ENCODE assay signal across 9 cellular contexts in the genomic region with DNA sequence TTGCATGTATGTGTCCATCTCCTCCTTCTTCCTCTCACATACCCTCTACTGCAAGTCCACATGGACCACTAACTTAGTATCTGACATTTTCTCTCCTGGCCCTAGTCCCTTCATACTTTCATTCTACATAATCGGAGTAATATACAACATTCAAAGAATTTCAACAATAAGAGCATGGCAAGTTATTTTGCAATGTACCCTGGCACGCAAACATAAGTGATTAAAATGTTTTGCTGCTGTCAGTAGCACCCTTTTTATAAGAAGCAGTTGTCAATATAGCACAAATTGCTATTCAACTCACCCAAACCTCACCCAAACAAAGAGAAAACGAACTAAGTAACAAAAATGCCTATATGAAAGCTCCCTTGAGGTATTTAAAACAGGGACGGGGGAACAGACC. TPM values are rescaled to one million over a fixed set of nuclear protein-coding genes. Genes with fewer than 3 reads are reported as not detected.
A peak's percentile ranks its signal among the peaks of the same experiment; 100 is the strongest.
DNase-seq lines count a peak whose midpoint lies in the region; ATAC-seq, FAIRE-seq and TF ChIP-seq lines count a peak whose summit lies in the region.
"Had no signal": no experiment of that assay in that cellular context is flagged by ENCODE, and none has a peak within 500 bp of the region (broad histone marks: within the 10 kb centered on the region; RNA-seq: fewer than 3 reads in every experiment).

No MANE protein-coding gene starts in this region.

- H4K20me1 ChIP-seq in Karpas-422 (ENCODE audit: insufficient read depth, low read depth, low read length): peaks cover 18% of the 10 kb centered on the region

- H3K4me3 ChIP-seq in AG04450 (ENCODE audit: low read depth, low read length) (peak overlapping the region; percentile 77), Karpas-422 (ENCODE audit: low read length) (peak overlapping the region; percentile 83), colonic mucosa (peak overlapping the region; percentile 72), muscle layer of colon (ENCODE audit: low read depth in 1 of 2, low read length in 2 of 2) (peak overlapping the region; percentile 66)

- H2AFZ ChIP-seq in Karpas-422 (ENCODE audit: low read length): no peak overlapping the region

- peaks cover 61% of the 10 kb centered on the region for H3K79me2 ChIP-seq in Karpas-422 (ENCODE audit: low read length)

- H3K36me3 ChIP-seq in Karpas-422 (ENCODE audit: insufficient read depth, low read length): peaks cover 14% of the 10 kb centered on the region
- H3K36me3 ChIP-seq in colonic mucosa: no peaks in the 10 kb centered on the region
- no peaks in the 10 kb centered on the region for H3K36me3 ChIP-seq in muscle layer of colon (ENCODE audit: insufficient read depth, low read length)

- H3K27me3 ChIP-seq in AG04450 (ENCODE audit: control insufficient read depth, insufficient read depth, low read length) (no peaks in the 10 kb centered on the region), Karpas-422 (ENCODE audit: low read length) (no peaks in the 10 kb centered on the region), colonic mucosa (no peaks in the 10 kb centered on the region), muscle layer of colon (ENCODE audit: control insufficient read depth in 1 of 2, insufficient read depth in 2 of 2, low read length in 2 of 2) (no peaks in the 10 kb centered on the region)

- CTCF ChIA-PET in AG04450 (lab: Charles Lee): interaction anchor here (1.7 to 5.3 kb wide), 2 partner anchors 14 to 194 kb away, joined by 5 to 41 read pairs; no protein-coding TSS in a partner anchor

- TF ChIP-seq CTCF in AG04450 (IDR thresholded peaks at IDR 0.05; ENCODE audit: low read depth, low read length) (no peak), colonic mucosa (IDR thresholded peaks at IDR 0.05) (no peak), D721Med (IDR thresholded peaks at IDR 0.05; ENCODE audit: insufficient read depth, missing control alignments) (no peak)

- H3K9me2 ChIP-seq in Karpas-422 (replicated peaks; ENCODE audit: insufficient read depth, low read length): no peaks in the 10 kb centered on the region

- DNase-seq in AG04450 (ENCODE audit: low read depth, low spot score): no peak
- peak; percentile 42 for DNase-seq in Karpas-422
- DNase-seq in colonic mucosa: no peak
- DNase-seq in MV-4-11 (lab: John Stamatoyannopoulos, UW): no peak
- no peak for DNase-seq in D721Med (ENCODE audit: insufficient read length, low spot score)
- no peak for DNase-seq in GM19239 (ENCODE audit: insufficient read length, low spot score)

- H3K9me3 ChIP-seq in AG04450 (ENCODE audit: control insufficient read depth, insufficient read depth, low read length) (no peaks in the 10 kb centered on the region), Karpas-422 (ENCODE audit: low read length) (no peaks in the 10 kb centered on the region), colonic mucosa (no peaks in the 10 kb centered on the region), muscle layer of colon (ENCODE audit: low read length) (no peaks in the 10 kb centered on the region)

- H3K4me2 ChIP-seq in Karpas-422 (ENCODE audit: low read depth, low read length, poor library complexity, severe bottlenecking): peak overlapping the region; percentile 83

- intact Hi-C loops in colonic mucosa (cut with DNase I): loop anchor here (5.0 kb wide), 1 partner anchor 119 kb away; a partner anchor contains a TSS

- H3K9ac ChIP-seq in Karpas-422 (ENCODE audit: low read length): peak overlapping the region; percentile 89
- peak overlapping the region; percentile 86 to 98 for H3K9ac ChIP-seq in colonic mucosa (ENCODE audit: low read depth in 2 of 2, low read length in 2 of 2)
- H3K9ac ChIP-seq in muscle layer of colon (ENCODE audit: low read length): peak overlapping the region; percentile 65

- peaks cover 50% of the 10 kb centered on the region for H3K4me1 ChIP-seq in Karpas-422 (ENCODE audit: low read length)
- H3K4me1 ChIP-seq in colonic mucosa: no peaks in the 10 kb centered on the region
- peaks cover 40% of the 10 kb centered on the region for H3K4me1 ChIP-seq in muscle layer of colon (ENCODE audit: insufficient read depth, low read length)

- FAIRE-seq in D721Med (lab: Jason Lieb, UNC): no peak
- FAIRE-seq in GM19239 (lab: Jason Lieb, UNC): no peak
- FAIRE-seq: TTC549 had no signal

- H3K27ac ChIP-seq in AG04450 (ENCODE audit: low read depth, low read length) (no peak overlapping the region), Karpas-422 (ENCODE audit: low read length) (peak overlapping the region; percentile 72), colonic mucosa (peak overlapping the region; percentile 95), muscle layer of colon (ENCODE audit: low read depth, low read length) (peak overlapping the region; percentile 95)

- POLR2A ChIA-PET in AG04450 (lab: Yijun Ruan, JAX): interaction anchor here (1.9 kb wide), 1 partner anchor 120 kb away, joined by 11 read pairs; a partner anchor contains a TSS

- no peak for ATAC-seq in HG03378 (IDR thresholded peaks at IDR 0.05; ENCODE audit: unreplicated experiment)

RNA-seq across cellular contexts. Expression of a gene that starts 1.8 kb away (rescaled TPM):
- polyA plus RNA-seq in AG04450 (2011; rRNA removed): 76.9 and 95.9 TPM in 2 replicates
- 38.9 and 68.4 TPM in 2 replicates for polyA minus RNA-seq in AG04450 (2011; rRNA and poly(A)+ RNA removed)
- 132 and 155 TPM in 2 replicates for total RNA-seq in Karpas-422 (2014; rRNA removed; shearing (Covaris generic); ENCODE audit: low replicate concordance)
- 100 to 1,000 TPM; 105 TPM for total RNA-seq in colonic mucosa
